7 cellular contexts compared by ENCODE assay signal in the genomic region with DNA sequence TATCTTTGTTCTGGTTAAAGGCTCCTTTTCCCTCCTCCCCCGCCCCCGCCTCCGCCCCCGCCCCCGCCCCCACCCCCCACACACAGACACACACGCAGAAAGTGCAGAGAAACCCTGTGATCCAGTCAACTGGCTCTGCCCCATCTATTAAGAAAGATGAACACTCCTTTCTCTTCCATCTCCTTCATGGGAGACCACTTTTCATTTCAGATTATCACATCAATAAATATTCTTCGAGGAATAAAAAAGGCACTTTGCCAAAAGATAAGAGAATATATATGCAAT.
DNase-seq lines count a peak whose midpoint lies in the region; ATAC-seq and TF ChIP-seq lines count a peak whose summit lies in the region.

No MANE protein-coding gene starts in this region.

- no peak for TF ChIP-seq POLR2A in tibial nerve (IDR thresholded peaks at IDR 0.05)

- H3K36me3 ChIP-seq in HUES48 (ENCODE audit: control insufficient read depth, insufficient read depth, low read length) (no peaks in the 10 kb centered on the region), ascending aorta (no peaks in the 10 kb centered on the region), tibial nerve (no peaks in the 10 kb centered on the region)

- TF ChIP-seq EP300 in tibial nerve (IDR thresholded peaks at IDR 0.05), result no peak

- H3K4me1 ChIP-seq in HUES48 (ENCODE audit: control insufficient read depth, insufficient read depth, low read length), result peaks cover 51% of the 10 kb centered on the region
- no peaks in the 10 kb centered on the region for H3K4me1 ChIP-seq in ascending aorta
- peaks cover 0 to 53% (median 0%) of the 10 kb centered on the region in 4 donors for H3K4me1 ChIP-seq in tibial nerve

- H3K27ac ChIP-seq in HUES48 (ENCODE audit: low read depth, low read length) (no peak overlapping the region), ascending aorta (no peak overlapping the region), layer of hippocampus (ENCODE audit: low read depth, low read length) (peak overlapping the region; percentile 86), tibial nerve (peak overlapping the region in 2 of 4 donors; percentile 49 to 67)

- H3K4me3 ChIP-seq in HUES48 (ENCODE audit: low read depth, low read length) (peak overlapping the region; percentile 48), ascending aorta (peak overlapping the region; percentile 57 to 63), tibial nerve (peak overlapping the region; percentile 39 to 62 (median 54))

- no peaks in the 10 kb centered on the region for H3K9me3 ChIP-seq in HUES48 (ENCODE audit: control insufficient read depth, insufficient read depth, low read length)
- H3K9me3 ChIP-seq in ascending aorta, result no peaks in the 10 kb centered on the region
- no peaks in the 10 kb centered on the region for H3K9me3 ChIP-seq in tibial nerve

- intact Hi-C loops in ascending aorta (cut with DNase I), result loop anchor here (2.0 to 5.0 kb wide), 5 partner anchors 359 to 741 kb away; partner anchors contain the start of genes CCNH and MEF2C

- no peak for DNase-seq in ascending aorta (ENCODE audit: low spot score in 2 of 2)
- no peak for DNase-seq in tibial nerve (ENCODE audit: low spot score in 2 of 2)
- DNase-seq in NCI-H69 (lab: John Stamatoyannopoulos, UW), result no peak
- DNase-seq in cerebellar cortex (ENCODE audit: low spot score), result no peak

- H3K27me3 ChIP-seq in HUES48 (ENCODE audit: control insufficient read depth, insufficient read depth, low read length) (peaks cover 67% of the 10 kb centered on the region), ascending aorta (no peaks in the 10 kb centered on the region), layer of hippocampus (ENCODE audit: control insufficient read depth, insufficient read depth, low read length) (no peaks in the 10 kb centered on the region), tibial nerve (peaks cover 0 to 8% of the 10 kb centered on the region in 2 donors)

- no peak for ATAC-seq in GM19395 (IDR thresholded peaks at IDR 0.05; ENCODE audit: unreplicated experiment)

- no peak for TF ChIP-seq CTCF in ascending aorta (IDR thresholded peaks at IDR 0.05)
- TF ChIP-seq CTCF in tibial nerve (IDR thresholded peaks at IDR 0.05), result no peak

- no peak overlapping the region for H3K9ac ChIP-seq in HUES48 (ENCODE audit: low read depth, low read length)

- 1 to 3% methylated on average over 6 to 7 of the region's 7 CpGs for WGBS in tibial nerve, 2 donors
